In genomic region chr11:58525037-58525614, GRCh38 we compare ENCODE assay signal across 8 cellular contexts. TPM values are rescaled to one million over a fixed set of nuclear protein-coding genes. Genes with fewer than 3 reads are reported as not detected.
A peak's percentile ranks its signal among the peaks of the same experiment; 100 is the strongest.
DNase-seq lines count a peak whose midpoint lies in the region; ATAC-seq and TF ChIP-seq lines count a peak whose summit lies in the region.

No MANE protein-coding gene starts in this region.

- H4K20me1 ChIP-seq in SU-DHL-6 (ENCODE audit: low read depth, low read length) (no peaks in the 10 kb centered on the region), hepatocyte (ENCODE audit: insufficient read depth, poor library complexity, severe bottlenecking) (no peaks in the 10 kb centered on the region)

- H3K9me3 ChIP-seq in SU-DHL-6 (ENCODE audit: insufficient read depth, low read length) = no peaks in the 10 kb centered on the region
- no peaks in the 10 kb centered on the region for H3K9me3 ChIP-seq in hepatocyte (ENCODE audit: low read depth)

- peaks cover 34% of the 10 kb centered on the region for H3F3A ChIP-seq in SU-DHL-6 (ENCODE audit: insufficient read depth)

- TF ChIP-seq CTCF in SU-DHL-6 (IDR thresholded peaks at IDR 0.05; ENCODE audit: insufficient read depth, low read length, poor library complexity, severe bottlenecking) = no peak
- no peak for TF ChIP-seq CTCF in osteocyte (IDR thresholded peaks at IDR 0.05)
- no peak for TF ChIP-seq CTCF in hepatocyte (IDR thresholded peaks at IDR 0.05; ENCODE audit: poor library complexity)

- H3K4me2 ChIP-seq in SU-DHL-6 (ENCODE audit: low read depth, low read length, poor library complexity, severe bottlenecking) = peak overlapping the region; percentile 29
- no peak overlapping the region for H3K4me2 ChIP-seq in hepatocyte

- H3K36me3 ChIP-seq in SU-DHL-6 (ENCODE audit: low read length) (peaks cover 23% of the 10 kb centered on the region), hepatocyte (replicated peaks; ENCODE audit: insufficient read depth, low read depth) (no peaks in the 10 kb centered on the region)

- H3K79me2 ChIP-seq in SU-DHL-6 (ENCODE audit: insufficient read depth, low read length) (no peaks in the 10 kb centered on the region), hepatocyte (no peaks in the 10 kb centered on the region)

- peak; percentile 84 for ATAC-seq in GM19035 (IDR thresholded peaks at IDR 0.05; ENCODE audit: unreplicated experiment)
- peak; percentile 91 for ATAC-seq in HG03095 (IDR thresholded peaks at IDR 0.05; ENCODE audit: unreplicated experiment)

- DNase-seq in Ammon's horn (ENCODE audit: low spot score) = peak; percentile 67
- peak; percentile 12 for DNase-seq in midbrain (lab: John Stamatoyannopoulos, UW)
- no peak for DNase-seq in osteocyte (ENCODE audit: extremely low spot score, unreplicated experiment)
- no peak for DNase-seq in hepatocyte (ENCODE audit: low spot score)
- no peak for DNase-seq in AG08395 (ENCODE audit: low spot score)

- peaks cover 3% of the 10 kb centered on the region for H3K4me1 ChIP-seq in hepatocyte (ENCODE audit: insufficient read depth)

- no peak overlapping the region for H3K27ac Mint-ChIP-seq in osteocyte (ENCODE audit: unreplicated experiment)

- WGBS in hepatocyte (ENCODE audit: low lambda C conversion rate, missing lambda C conversion rate) = 62% methylated on average over 6 of the region's 6 CpGs

- no peaks in the 10 kb centered on the region for H3K9me2 ChIP-seq in SU-DHL-6 (replicated peaks; ENCODE audit: insufficient read depth, low read length)
- H3K9me2 ChIP-seq in hepatocyte (replicated peaks; ENCODE audit: insufficient read depth) = no peaks in the 10 kb centered on the region

- no peaks in the 10 kb centered on the region for H3K9me3 Mint-ChIP-seq in osteocyte (ENCODE audit: unreplicated experiment)

- peaks cover 20% of the 10 kb centered on the region for H3K36me3 Mint-ChIP-seq in osteocyte (ENCODE audit: unreplicated experiment)

- H3K4me3 ChIP-seq in SU-DHL-6 (ENCODE audit: insufficient read depth, low read length, poor library complexity, severe bottlenecking) (no peak overlapping the region), hepatocyte (no peak overlapping the region)

- no peak overlapping the region for H3K9ac ChIP-seq in SU-DHL-6 (ENCODE audit: low read length)

- H3K27ac ChIP-seq in SU-DHL-6 (ENCODE audit: low read depth, low read length) (peak overlapping the region; percentile 70), hepatocyte (no peak overlapping the region)

- H3K27me3 ChIP-seq in SU-DHL-6 (ENCODE audit: low read length) = no peaks in the 10 kb centered on the region
- H3K27me3 ChIP-seq in hepatocyte = no peaks in the 10 kb centered on the region

- peaks cover 6% of the 10 kb centered on the region for H3K4me1 Mint-ChIP-seq in osteocyte (ENCODE audit: unreplicated experiment)

- H2AFZ ChIP-seq in SU-DHL-6 (ENCODE audit: low read depth, low read length, severe bottlenecking) = no peak overlapping the region
- no peak overlapping the region for H2AFZ ChIP-seq in hepatocyte

- H3K27me3 Mint-ChIP-seq in osteocyte (ENCODE audit: unreplicated experiment) = peaks cover 21% of the 10 kb centered on the region

- no peak overlapping the region for H3K4me3 Mint-ChIP-seq in osteocyte (ENCODE audit: unreplicated experiment)

RNA-seq across cellular contexts. Expression of gene OR5B21, which starts 17.2 kb away (rescaled TPM):
- not detected in 2 replicates for total RNA-seq in osteocyte
- total RNA-seq in hepatocyte = not detected in 2 replicates
- not detected in 2 replicates for polyA plus RNA-seq in hepatocyte

RNA-seq across cellular contexts. Expression of gene LPXN, which starts 50.5 kb away (rescaled TPM):
- total RNA-seq in osteocyte = 6.2 and 7.3 TPM in 2 replicates
- total RNA-seq in hepatocyte = 3.1 and 3.2 TPM in 2 replicates
- polyA plus RNA-seq in hepatocyte = 2.3 and 3.7 TPM in 2 replicates

RNA-seq across cellular contexts. Expression of gene ZFP91, which starts 53.7 kb away (rescaled TPM):
- total RNA-seq in osteocyte = 55.4 and 56.7 TPM in 2 replicates
- 42.0 and 45.9 TPM in 2 replicates for total RNA-seq in hepatocyte
- 13.7 and 15.4 TPM in 2 replicates for polyA plus RNA-seq in hepatocyte

Comparison
In these comparisons a context has a peak if more than half of its experiments do, and no peak if none do; other contexts are left out.
1. DNase-seq: peak in Ammon's horn (single experiment) and midbrain (single experiment); none in osteocyte (single experiment), hepatocyte (single experiment) and AG08395 (single experiment).